Comparison of ENCODE assay signal across 14 cellular contexts in genomic region chr11:47433991-47434786, GRCh38. TPM values are rescaled to one million over a fixed set of nuclear protein-coding genes. Genes with fewer than 3 reads are reported as not detected.
DNase-seq lines count a peak whose midpoint lies in the region; ATAC-seq and TF ChIP-seq lines count a peak whose summit lies in the region.
"Had no signal": no experiment of that assay in that cellular context is flagged by ENCODE, and none has a peak within 500 bp of the region (broad histone marks: within the 10 kb centered on the region; RNA-seq: fewer than 3 reads in every experiment).

No MANE protein-coding gene starts in this region.

- H3K4me1 Mint-ChIP-seq in nephron, result peaks cover 19% of the 10 kb centered on the region
- H3K4me1 Mint-ChIP-seq in stimulated activated memory B cell treated with anti-CD40 and anti-IgM and Interleukin-4, amounts not matched to agents 10 μg/mL and 1 μg/mL and 100 μg/mL, for 72 hours, result no peaks in the 10 kb centered on the region
- H3K4me1 Mint-ChIP-seq: CD8-positive, alpha-beta memory T cell; naive thymus-derived CD8-positive, alpha-beta T cell had no signal

- no peak for ATAC-seq in stimulated activated memory B cell treated with anti-CD40 and anti-IgM and Interleukin-4, amounts not matched to agents 10 μg/mL and 1 μg/mL and 100 μg/mL, for 72 hours
- ATAC-seq: naive thymus-derived CD8-positive, alpha-beta T cell had no signal

- H3K27me3 Mint-ChIP-seq in nephron (ENCODE audit: low read depth), result no peaks in the 10 kb centered on the region
- no peaks in the 10 kb centered on the region for H3K27me3 Mint-ChIP-seq in stimulated activated memory B cell treated with anti-CD40 and anti-IgM and Interleukin-4, amounts not matched to agents 10 μg/mL and 1 μg/mL and 100 μg/mL, for 72 hours
- H3K27me3 Mint-ChIP-seq: naive thymus-derived CD8-positive, alpha-beta T cell had no signal

- H3K27ac Mint-ChIP-seq in nephron, result peak overlapping the region in 2 of 3 experiments; percentile 90 to 92
- H3K27ac Mint-ChIP-seq in stimulated activated memory B cell treated with anti-CD40 and anti-IgM and Interleukin-4, amounts not matched to agents 10 μg/mL and 1 μg/mL and 100 μg/mL, for 72 hours, result no peak overlapping the region

- TF ChIP-seq CTCF in AG09309 (IDR thresholded peaks at IDR 0.05; ENCODE audit: control insufficient read depth, insufficient read depth, low read depth, low read length, missing control alignments) (no peak), nephron (IDR thresholded peaks at IDR 0.05; ENCODE audit: unreplicated experiment in 3 of 3) (no peak)

- no peak overlapping the region for H3K4me3 ChIP-seq in AG09309 (ENCODE audit: control insufficient read depth, low read depth, low read length)
- H3K4me3 ChIP-seq: SJCRH30 had no signal

- no peaks in the 10 kb centered on the region for H3K36me3 Mint-ChIP-seq in nephron (ENCODE audit: low read depth)
- no peaks in the 10 kb centered on the region for H3K36me3 Mint-ChIP-seq in stimulated activated memory B cell treated with anti-CD40 and anti-IgM and Interleukin-4, amounts not matched to agents 10 μg/mL and 1 μg/mL and 100 μg/mL, for 72 hours
- H3K36me3 Mint-ChIP-seq: naive thymus-derived CD8-positive, alpha-beta T cell had no signal

- H3K4me3 Mint-ChIP-seq in nephron, result no peak overlapping the region
- no peak overlapping the region for H3K4me3 Mint-ChIP-seq in stimulated activated memory B cell treated with anti-CD40 and anti-IgM and Interleukin-4, amounts not matched to agents 10 μg/mL and 1 μg/mL and 100 μg/mL, for 72 hours
- H3K4me3 Mint-ChIP-seq: CD8-positive, alpha-beta memory T cell; naive thymus-derived CD8-positive, alpha-beta T cell had no signal

- H3K9me3 Mint-ChIP-seq in nephron, result no peaks in the 10 kb centered on the region
- no peaks in the 10 kb centered on the region for H3K9me3 Mint-ChIP-seq in stimulated activated memory B cell treated with anti-CD40 and anti-IgM and Interleukin-4, amounts not matched to agents 10 μg/mL and 1 μg/mL and 100 μg/mL, for 72 hours
- H3K9me3 Mint-ChIP-seq: naive thymus-derived CD8-positive, alpha-beta T cell had no signal

- peak; percentile 73 for DNase-seq in AG09309 (ENCODE audit: low read depth)
- peak; percentile 60 to 90 for DNase-seq in NCI-H446 (lab: John Stamatoyannopoulos, UW)
- peak; percentile 28 to 40 for DNase-seq in dermis microvascular lymphatic vessel endothelial cell (ENCODE audit: low read depth in 2 of 2)
- DNase-seq in HuH-7 (ENCODE audit: low spot score), result no peak
- no peak for DNase-seq in mesenteric fat pad (ENCODE audit: low spot score)
- DNase-seq in activated CD4-positive, alpha-beta T cell treated with anti-CD3 and anti-CD28 coated beads, Interleukin-2, amount 50 U/mL, for 48 hours, result no peak
- DNase-seq: CD8-positive, alpha-beta memory T cell; MV-4-11; naive thymus-derived CD8-positive, alpha-beta T cell; NCI-H524; SJCRH30; WERI-Rb-1 had no signal

RNA-seq across cellular contexts. Expression of gene PSMC3, which starts 8.0 kb away (rescaled TPM):
- total RNA-seq in dermis microvascular lymphatic vessel endothelial cell (163 and 166 TPM in 2 replicates), mesenteric fat pad (116 TPM)

RNA-seq across cellular contexts. Expression of gene RAPSN, which starts 14.7 kb away (rescaled TPM):
- total RNA-seq in dermis microvascular lymphatic vessel endothelial cell (0.13 and 0.25 TPM in 2 replicates), mesenteric fat pad (0.55 TPM)

RNA-seq across cellular contexts. Expression of gene SLC39A13, which starts 25.8 kb away (rescaled TPM):
- 32.5 and 70.5 TPM in 2 replicates for total RNA-seq in dermis microvascular lymphatic vessel endothelial cell
- total RNA-seq in mesenteric fat pad, result 49.7 TPM

RNA-seq across cellular contexts. Expression of gene SPI1, which starts 55.8 kb away (rescaled TPM):
- total RNA-seq in dermis microvascular lymphatic vessel endothelial cell, result under 0.01 TPM in 1 of 2 replicates, not detected in the other
- total RNA-seq in mesenteric fat pad, result 74.7 TPM
- total RNA-seq: SJCRH30 had no signal

Comparison
In these comparisons a context has a peak if more than half of its experiments do, and no peak if none do; other contexts are left out.
1. DNase-seq: peak in AG09309 (single experiment), NCI-H446 (2 of 2) and dermis microvascular lymphatic vessel endothelial cell (2 of 2); none in HuH-7 (single experiment), mesenteric fat pad (single experiment) and activated CD4-positive, alpha-beta T cell treated with anti-CD3 and anti-CD28 coated beads, Interleukin-2, amount 50 U/mL, for 48 hours (0 of 2).